32 cellular contexts compared by ENCODE assay signal in the genomic region with DNA sequence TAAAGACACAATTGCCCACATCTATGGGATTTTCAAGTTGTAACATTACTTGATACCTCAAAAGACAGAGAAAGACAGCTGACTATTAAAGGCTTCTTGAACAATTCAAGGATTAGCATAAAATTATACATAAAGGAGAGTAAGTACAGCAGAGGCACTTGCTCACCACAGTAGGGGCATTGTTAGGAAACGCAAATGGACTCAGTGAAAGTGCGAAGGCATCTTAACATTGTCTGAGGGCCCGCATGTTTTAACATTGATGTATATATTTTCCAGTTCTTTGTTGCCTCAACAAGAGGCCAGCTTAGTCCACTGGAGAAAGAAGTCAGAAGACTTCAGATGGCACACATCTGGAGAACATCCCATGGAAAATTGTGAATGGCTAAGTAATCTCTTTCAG.
"Had no signal": no experiment of that assay in that cellular context is flagged by ENCODE, and none has a peak within 500 bp of the region (broad histone marks: within the 10 kb centered on the region; RNA-seq: fewer than 3 reads in every experiment).

No MANE protein-coding gene starts in this region.

- DNase-seq: activated B cell treated with CpG ODN at 0.5 μM for 24 hours; activated CD4-positive, alpha-beta T cell treated with anti-CD3 and anti-CD28 coated beads for 48 hours; activated CD4-positive, alpha-beta T cell treated with anti-CD3 and anti-CD28 coated beads, Interleukin-2, amount 50 U/mL, for 1 hour; activated CD4-positive, alpha-beta T cell treated with anti-CD3 and anti-CD28 coated beads, Interleukin-2, amount 50 U/mL, for 48 hours; activated CD8-positive, alpha-beta memory T cell treated with anti-CD3 and anti-CD28 coated beads for 24 hours; activated CD8-positive, alpha-beta T cell treated with anti-CD3 and anti-CD28 coated beads for 36 hours; activated effector memory CD4-positive, alpha-beta T cell treated with Interleukin-2 at 50 U/mL for 16 hours; activated gamma-delta T cell treated with Interleukin-2 at 50 U/mL for 16 hours; activated naive CD4-positive, alpha-beta T cell treated with anti-CD3 and anti-CD28 coated beads, Interleukin-2, amount 50 U/mL, for 16 hours; activated naive CD4-positive, alpha-beta T cell treated with Interleukin-2 at 50 U/mL for 16 hours; activated T-cell treated with anti-CD3 and anti-CD28 coated beads, Interleukin-2, amount 50 U/mL, for 4 hours; adrenal gland; amygdala; aorta; body of pancreas; caudate nucleus; cortex of kidney; dermis blood vessel endothelial cell; effector CD4-positive, alpha-beta T cell; effector memory CD8-positive, alpha-beta T cell; erythroblast; foreskin melanocyte; head of caudate nucleus; T-helper 17 cell; T1000; WERI-Rb-1 had no signal

- H3K4me3 Mint-ChIP-seq: activated B cell treated with CpG ODN at 0.5 μM for 24 hours; activated CD8-positive, alpha-beta T cell treated with anti-CD3 and anti-CD28 coated beads for 36 hours; activated naive CD8-positive, alpha-beta T cell; activated T-cell treated with anti-CD3 and anti-CD28 coated beads, Interleukin-2, amount 50 U/mL, for 4 hours; activated T-helper 17 cell treated with anti-CD3 and anti-CD28 coated beads, Interleukin-2, amount 50 U/mL, for 72 hours; effector memory CD8-positive, alpha-beta T cell; T-helper 17 cell; T-helper 2 cell treated with Interferon-gamma antibody and Interleukin-4, amounts not matched to agents 5 μg/mL and 100 μg/mL, for 36 hours had no signal

- H3K4me1 ChIP-seq: adrenal gland, esophagus muscularis mucosa, gastroesophageal sphincter had no signal

- ATAC-seq: activated CD4-positive, CD25-positive, alpha-beta regulatory T cell treated with anti-CD3 and anti-CD28 coated beads, Interleukin-2, amount 50 U/mL, for 24 hours; activated CD8-positive, alpha-beta T cell treated with anti-CD3 and anti-CD28 coated beads for 36 hours; activated T-cell treated with anti-CD3 and anti-CD28 coated beads, Interleukin-2, amount 50 U/mL, for 4 hours; activated T-helper 17 cell treated with anti-CD3 and anti-CD28 coated beads, Interleukin-2, amount 50 U/mL, for 72 hours; body of pancreas; effector memory CD8-positive, alpha-beta T cell; gastroesophageal sphincter; T-helper 17 cell had no signal

- H3K4me3 ChIP-seq: adrenal gland, body of pancreas, esophagus muscularis mucosa, gastroesophageal sphincter had no signal

- H3K9me3 Mint-ChIP-seq: activated B cell treated with CpG ODN at 0.5 μM for 24 hours; activated CD8-positive, alpha-beta T cell treated with anti-CD3 and anti-CD28 coated beads for 36 hours; activated T-cell treated with anti-CD3 and anti-CD28 coated beads, Interleukin-2, amount 50 U/mL, for 4 hours; activated T-helper 17 cell treated with anti-CD3 and anti-CD28 coated beads, Interleukin-2, amount 50 U/mL, for 72 hours; effector memory CD8-positive, alpha-beta T cell; T-helper 2 cell treated with Interferon-gamma antibody and Interleukin-4, amounts not matched to agents 5 μg/mL and 100 μg/mL, for 36 hours had no signal

- H3K36me3 Mint-ChIP-seq: activated naive CD8-positive, alpha-beta T cell had no signal

- H3K9me3 ChIP-seq: adrenal gland, body of pancreas, esophagus muscularis mucosa, gastroesophageal sphincter had no signal

- H3K4me1 Mint-ChIP-seq: activated B cell treated with CpG ODN at 0.5 μM for 24 hours; activated T-helper 17 cell treated with anti-CD3 and anti-CD28 coated beads, Interleukin-2, amount 50 U/mL, for 72 hours; T-helper 17 cell had no signal

- H3K27ac Mint-ChIP-seq: activated B cell treated with CpG ODN at 0.5 μM for 24 hours; activated CD8-positive, alpha-beta T cell treated with anti-CD3 and anti-CD28 coated beads for 36 hours; activated naive CD8-positive, alpha-beta T cell; activated T-helper 17 cell treated with anti-CD3 and anti-CD28 coated beads, Interleukin-2, amount 50 U/mL, for 72 hours; effector memory CD8-positive, alpha-beta T cell; T-helper 17 cell; T-helper 2 cell treated with Interferon-gamma antibody and Interleukin-4, amounts not matched to agents 5 μg/mL and 100 μg/mL, for 36 hours had no signal

- H3K27me3 Mint-ChIP-seq: activated B cell treated with CpG ODN at 0.5 μM for 24 hours, T-helper 17 cell had no signal

- H3K27ac ChIP-seq: adrenal gland, body of pancreas, esophagus muscularis mucosa, gastroesophageal sphincter, WERI-Rb-1 had no signal

- H3K27me3 ChIP-seq: adrenal gland, body of pancreas, esophagus muscularis mucosa, gastroesophageal sphincter had no signal

- H3K36me3 ChIP-seq: adrenal gland, esophagus muscularis mucosa, gastroesophageal sphincter, WERI-Rb-1 had no signal
